ENCODE assay signal across 21 cellular contexts in genomic region chr10:103440416-103440815, GRCh38. TPM values are rescaled to one million over a fixed set of nuclear protein-coding genes. Genes with fewer than 3 reads are reported as not detected.
DNase-seq lines count a peak whose midpoint lies in the region; ATAC-seq and TF ChIP-seq lines count a peak whose summit lies in the region.
"Had no signal": no experiment of that assay in that cellular context is flagged by ENCODE, and none has a peak within 500 bp of the region (broad histone marks: within the 10 kb centered on the region; RNA-seq: fewer than 3 reads in every experiment).

No MANE protein-coding gene starts in this region.

- intact Hi-C loops in CD4-positive, alpha-beta T cell (cut with DNase I, micrococcal nuclease), result no loop called here

- H3K36me3 Mint-ChIP-seq in activated T-cell treated with anti-CD3 and anti-CD28 coated beads, Interleukin-2, amount 50 U/mL, for 24 hours (ENCODE audit: low read depth), result peaks cover 98% of the 10 kb centered on the region
- peaks cover 92% of the 10 kb centered on the region for H3K36me3 Mint-ChIP-seq in CD4-positive, alpha-beta T cell (ENCODE audit: low read depth)
- H3K36me3 Mint-ChIP-seq in glutamatergic neuron (ENCODE audit: unreplicated experiment), result no peaks in the 10 kb centered on the region

- no peak for TF ChIP-seq CTCF in CD4-positive, alpha-beta T cell (IDR thresholded peaks at IDR 0.05)
- TF ChIP-seq CTCF in glutamatergic neuron (IDR thresholded peaks at IDR 0.05; ENCODE audit: partially characterized antibody, unreplicated experiment), result no peak

- no peaks in the 10 kb centered on the region for H3K27me3 ChIP-seq in CD4-positive, alpha-beta T cell (ENCODE audit: control insufficient read depth, insufficient read depth, low read length)
- H3K27me3 ChIP-seq in SJCRH30, result no peaks in the 10 kb centered on the region

- H3K4me1 Mint-ChIP-seq in activated T-cell treated with anti-CD3 and anti-CD28 coated beads, Interleukin-2, amount 50 U/mL, for 24 hours (ENCODE audit: low read depth), result peaks cover under 1% of the 10 kb centered on the region
- H3K4me1 Mint-ChIP-seq in CD4-positive, alpha-beta T cell (ENCODE audit: low read depth), result no peaks in the 10 kb centered on the region
- no peaks in the 10 kb centered on the region for H3K4me1 Mint-ChIP-seq in glutamatergic neuron (ENCODE audit: low read depth, unreplicated experiment)

- peaks cover 94% of the 10 kb centered on the region for H3K36me3 ChIP-seq in SJCRH30

- peak overlapping the region; percentile 44 for H3K27ac Mint-ChIP-seq in activated T-cell treated with anti-CD3 and anti-CD28 coated beads, Interleukin-2, amount 50 U/mL, for 24 hours
- H3K27ac Mint-ChIP-seq in CD4-positive, alpha-beta T cell, result peak overlapping the region; percentile 14
- peak overlapping the region; percentile 68 for H3K27ac Mint-ChIP-seq in glutamatergic neuron (ENCODE audit: unreplicated experiment)

- no peaks in the 10 kb centered on the region for H3K9me3 ChIP-seq in CD4-positive, alpha-beta T cell (ENCODE audit: control insufficient read depth, low read length)
- no peaks in the 10 kb centered on the region for H3K9me3 ChIP-seq in SJCRH30 (replicated peaks)
- H3K9me3 ChIP-seq: A549 had no signal

- DNase-seq in activated T-cell treated with anti-CD3 and anti-CD28 coated beads, Interleukin-2, amount 50 U/mL, for 24 hours, result no peak
- DNase-seq in activated T-cell treated with anti-CD3 and anti-CD28 coated beads for 4 hours (no peak), SJCRH30 (no peak), glutamatergic neuron (no peak), cerebellum (ENCODE audit: low spot score) (no peak)
- no peak for DNase-seq in CD4-positive, alpha-beta T cell
- DNase-seq in activated CD4-positive, alpha-beta T cell treated with anti-CD3 and anti-CD28 coated beads for 48 hours, result no peak
- DNase-seq: AML-193; CD4-positive, alpha-beta memory T cell; GOT3; MM.1S; NCI-H1105 treated with DMSO at 0.1 percent for 48 hours; NCI-H1930; NCI-H2171 treated with DMSO at 0.1 percent for 48 hours; NCI-H82; SIG-M5 had no signal

- CTCF ChIA-PET in CD4-positive, alpha-beta T cell (lab: Charles Lee), result no interaction called here

- POLR2A ChIA-PET in CD4-positive, alpha-beta T cell (lab: Charles Lee), result no interaction called here

- ATAC-seq in CD4-positive, alpha-beta T cell (ENCODE audit: poor library complexity), result no peak
- ATAC-seq in HG03520 (IDR thresholded peaks at IDR 0.05; ENCODE audit: unreplicated experiment), result no peak
- ATAC-seq: A549 had no signal

- H3K4me3 Mint-ChIP-seq in activated T-cell treated with anti-CD3 and anti-CD28 coated beads, Interleukin-2, amount 50 U/mL, for 24 hours, result no peak overlapping the region
- no peak overlapping the region for H3K4me3 Mint-ChIP-seq in CD4-positive, alpha-beta T cell
- no peak overlapping the region for H3K4me3 Mint-ChIP-seq in glutamatergic neuron (ENCODE audit: unreplicated experiment)
- H3K4me3 Mint-ChIP-seq: CD4-positive, alpha-beta memory T cell had no signal

- H3K27ac ChIP-seq in CD4-positive, alpha-beta T cell (ENCODE audit: low read depth, low read length), result no peak overlapping the region
- H3K27ac ChIP-seq in SJCRH30, result peak overlapping the region; percentile 85
- H3K27ac ChIP-seq: A549 had no signal

- peaks cover 27% of the 10 kb centered on the region for H3K4me1 ChIP-seq in SJCRH30
- H3K4me1 ChIP-seq: A549 had no signal

- no peaks in the 10 kb centered on the region for H3K9me3 Mint-ChIP-seq in activated T-cell treated with anti-CD3 and anti-CD28 coated beads, Interleukin-2, amount 50 U/mL, for 24 hours
- no peaks in the 10 kb centered on the region for H3K9me3 Mint-ChIP-seq in CD4-positive, alpha-beta T cell
- peaks cover 2% of the 10 kb centered on the region for H3K9me3 Mint-ChIP-seq in glutamatergic neuron (ENCODE audit: unreplicated experiment)
- H3K9me3 Mint-ChIP-seq: CD4-positive, alpha-beta memory T cell had no signal

- no peak overlapping the region for H3K4me3 ChIP-seq in SJCRH30
- H3K4me3 ChIP-seq: A549 had no signal

- no peaks in the 10 kb centered on the region for H3K27me3 Mint-ChIP-seq in activated T-cell treated with anti-CD3 and anti-CD28 coated beads, Interleukin-2, amount 50 U/mL, for 24 hours
- H3K27me3 Mint-ChIP-seq in CD4-positive, alpha-beta T cell, result no peaks in the 10 kb centered on the region
- H3K27me3 Mint-ChIP-seq in glutamatergic neuron (ENCODE audit: unreplicated experiment), result no peaks in the 10 kb centered on the region
- H3K27me3 Mint-ChIP-seq: CD4-positive, alpha-beta memory T cell had no signal

RNA-seq across cellular contexts. Expression of gene CALHM2, which starts 11.8 kb away (rescaled TPM):
- total RNA-seq in CD4-positive, alpha-beta T cell, result 1 to 10 TPM; 3.1 to 4.0 TPM
- total RNA-seq in SJCRH30 (2014; rRNA removed; shearing (Covaris generic)), result 34.8 and 35.0 TPM in 2 replicates
- total RNA-seq in glutamatergic neuron (ENCODE audit: unreplicated experiment) (0.44 TPM), cerebellum (4.9 TPM)
- total RNA-seq: HepG2 had no signal

RNA-seq across cellular contexts. Expression of gene CALHM1, which starts 18.3 kb away (rescaled TPM):
- not detected for total RNA-seq in CD4-positive, alpha-beta T cell
- 0.02 and 0.13 TPM in 2 replicates for total RNA-seq in SJCRH30 (2014; rRNA removed; shearing (Covaris generic))
- total RNA-seq in glutamatergic neuron (ENCODE audit: unreplicated experiment) (not detected), cerebellum (not detected)
- total RNA-seq: CD4-positive, alpha-beta memory T cell; Daoy; NCI-H460 had no signal

RNA-seq across cellular contexts. Expression of gene CALHM3, which starts 38.6 kb away (rescaled TPM):
- not detected for total RNA-seq in CD4-positive, alpha-beta T cell
- total RNA-seq in SJCRH30 (2014; rRNA removed; shearing (Covaris generic)), result not detected in 2 replicates
- not detected for total RNA-seq in glutamatergic neuron (ENCODE audit: unreplicated experiment)
- not detected for total RNA-seq in cerebellum
- total RNA-seq: CD4-positive, alpha-beta memory T cell; HepG2; NCI-H460 had no signal

RNA-seq across cellular contexts. Expression of gene PDCD11, which starts 44.0 kb away (rescaled TPM):
- 10 to 100 TPM; 13.3 to 16.4 TPM for total RNA-seq in CD4-positive, alpha-beta T cell
- total RNA-seq in SJCRH30 (2014; rRNA removed; shearing (Covaris generic)), result 76.1 and 80.0 TPM in 2 replicates
- total RNA-seq in glutamatergic neuron (ENCODE audit: unreplicated experiment), result 73.2 TPM
- total RNA-seq in cerebellum, result 22.3 TPM

RNA-seq across cellular contexts. Expression of gene ATP5MK, which starts 44.1 kb away (rescaled TPM):
- 100 to 1,000 TPM; 107 to 111 TPM for total RNA-seq in CD4-positive, alpha-beta T cell
- 307 and 321 TPM in 2 replicates for total RNA-seq in SJCRH30 (2014; rRNA removed; shearing (Covaris generic))
- 330 TPM for total RNA-seq in glutamatergic neuron (ENCODE audit: unreplicated experiment)
- total RNA-seq in cerebellum, result 88.2 TPM

Comparison
In these comparisons a context has a peak if more than half of its experiments do, and no peak if none do; other contexts are left out.
1. H3K27ac Mint-ChIP-seq: peak in every context shown above with its lines; median percentile 68 in glutamatergic neuron; 44 in activated T-cell treated with anti-CD3 and anti-CD28 coated beads, Interleukin-2, amount 50 U/mL, for 24 hours; 14 in CD4-positive, alpha-beta T cell.